Comparison of ENCODE assay signal across 13 cellular contexts in genomic region chr3:196774191-196774820, GRCh38. TPM values are rescaled to one million over a fixed set of nuclear protein-coding genes. Genes with fewer than 3 reads are reported as not detected.
DNase-seq lines count a peak whose midpoint lies in the region; ATAC-seq and TF ChIP-seq lines count a peak whose summit lies in the region.
"Had no signal": no experiment of that assay in that cellular context is flagged by ENCODE, and none has a peak within 500 bp of the region (broad histone marks: within the 10 kb centered on the region; RNA-seq: fewer than 3 reads in every experiment).

No MANE protein-coding gene starts in this region.

- DNase-seq in activated naive CD4-positive, alpha-beta T cell (lab: John Stamatoyannopoulos, UW), result no peak
- no peak for DNase-seq in activated T-helper 2 cell treated with anti-CD3 and anti-CD28 coated beads, Interferon-gamma antibody, Interleukin-2, Interleukin-4, amounts not matched to agents 10 μg/mL and 5 μg/mL and 100 μg/mL, durations not matched to agents 14 hours and 24 hours and 36 hours (ENCODE audit: low spot score)
- DNase-seq in immature natural killer cell (no peak), AML-193 (lab: John Stamatoyannopoulos, UW) (no peak), NCI-H446 (lab: John Stamatoyannopoulos, UW) (no peak), vagina (ENCODE audit: extremely low spot score in 2 of 2) (no peak)
- no peak for DNase-seq in stimulated activated naive B cell treated with anti-CD40 and anti-IgM and Interleukin-4, amounts not matched to agents 10 μg/mL and 1 μg/mL and 100 μg/mL, for 72 hours
- DNase-seq: activated T-cell treated with anti-CD3 and anti-CD28 coated beads, Interleukin-2, amount 50 U/mL, for 4 hours; esophagus squamous epithelium; Karpas-422; RPMI8226 had no signal

- no peaks in the 10 kb centered on the region for H3K27me3 Mint-ChIP-seq in activated naive CD4-positive, alpha-beta T cell treated with anti-CD3 and anti-CD28 coated beads, Interleukin-2, amount 50 U/mL, for 24 hours
- H3K27me3 Mint-ChIP-seq in activated T-helper 2 cell treated with anti-CD3 and anti-CD28 coated beads, Interferon-gamma antibody, Interleukin-2, Interleukin-4, amounts not matched to agents 10 μg/mL and 5 μg/mL and 100 μg/mL, durations not matched to agents 14 hours and 24 hours and 36 hours (ENCODE audit: low read depth), result no peaks in the 10 kb centered on the region
- peaks cover 0 to 3% (median 1%) of the 10 kb centered on the region in 3 donors for H3K27me3 Mint-ChIP-seq in immature natural killer cell (ENCODE audit: low read depth in 3 of 3)
- H3K27me3 Mint-ChIP-seq in stimulated activated naive B cell treated with anti-CD40 and anti-IgM and Interleukin-4, amounts not matched to agents 10 μg/mL and 1 μg/mL and 100 μg/mL, for 72 hours, result no peaks in the 10 kb centered on the region

- intact Hi-C loops in activated T-helper 2 cell treated with anti-CD3 and anti-CD28 coated beads, Interferon-gamma antibody, Interleukin-2, Interleukin-4, amounts not matched to agents 10 μg/mL and 5 μg/mL and 100 μg/mL, durations not matched to agents 14 hours and 24 hours and 36 hours (cut with micrococcal nuclease), result no loop called here
- intact Hi-C loops in vagina (cut with DNase I), result no loop called here

- no peak for TF ChIP-seq POLR2A in vagina (IDR thresholded peaks at IDR 0.05)

- no peaks in the 10 kb centered on the region for H3K9me3 ChIP-seq in vagina
- H3K9me3 ChIP-seq: esophagus squamous epithelium had no signal

- H3K4me3 ChIP-seq in vagina, result no peak overlapping the region
- H3K4me3 ChIP-seq: esophagus squamous epithelium had no signal

- peak; percentile 52 to 54 for ATAC-seq in stimulated activated naive B cell treated with anti-CD40 and anti-IgM and Interleukin-4, amounts not matched to agents 10 μg/mL and 1 μg/mL and 100 μg/mL, for 72 hours (replicated peaks)

- peaks cover 7% of the 10 kb centered on the region for H3K36me3 Mint-ChIP-seq in activated naive CD4-positive, alpha-beta T cell treated with anti-CD3 and anti-CD28 coated beads, Interleukin-2, amount 50 U/mL, for 24 hours
- peaks cover 47% of the 10 kb centered on the region for H3K36me3 Mint-ChIP-seq in activated T-helper 2 cell treated with anti-CD3 and anti-CD28 coated beads, Interferon-gamma antibody, Interleukin-2, Interleukin-4, amounts not matched to agents 10 μg/mL and 5 μg/mL and 100 μg/mL, durations not matched to agents 14 hours and 24 hours and 36 hours (ENCODE audit: low read depth)
- H3K36me3 Mint-ChIP-seq in immature natural killer cell, result no peaks in the 10 kb centered on the region
- peaks cover 21 to 31% of the 10 kb centered on the region in 2 donors for H3K36me3 Mint-ChIP-seq in stimulated activated naive B cell treated with anti-CD40 and anti-IgM and Interleukin-4, amounts not matched to agents 10 μg/mL and 1 μg/mL and 100 μg/mL, for 72 hours

- no peaks in the 10 kb centered on the region for H3K9me3 Mint-ChIP-seq in activated naive CD4-positive, alpha-beta T cell treated with anti-CD3 and anti-CD28 coated beads, Interleukin-2, amount 50 U/mL, for 24 hours
- H3K9me3 Mint-ChIP-seq in activated T-helper 2 cell treated with anti-CD3 and anti-CD28 coated beads, Interferon-gamma antibody, Interleukin-2, Interleukin-4, amounts not matched to agents 10 μg/mL and 5 μg/mL and 100 μg/mL, durations not matched to agents 14 hours and 24 hours and 36 hours, result peaks cover 3% of the 10 kb centered on the region
- no peaks in the 10 kb centered on the region for H3K9me3 Mint-ChIP-seq in immature natural killer cell
- H3K9me3 Mint-ChIP-seq in stimulated activated naive B cell treated with anti-CD40 and anti-IgM and Interleukin-4, amounts not matched to agents 10 μg/mL and 1 μg/mL and 100 μg/mL, for 72 hours, result no peaks in the 10 kb centered on the region
- H3K9me3 Mint-ChIP-seq: activated T-cell treated with anti-CD3 and anti-CD28 coated beads, Interleukin-2, amount 50 U/mL, for 4 hours had no signal

- no peaks in the 10 kb centered on the region for H3K36me3 ChIP-seq in vagina

- peaks cover 50% of the 10 kb centered on the region for H3K4me1 ChIP-seq in vagina

- no peak overlapping the region for H3K27ac ChIP-seq in vagina

- no peak overlapping the region for H3K4me3 Mint-ChIP-seq in activated naive CD4-positive, alpha-beta T cell treated with anti-CD3 and anti-CD28 coated beads, Interleukin-2, amount 50 U/mL, for 24 hours
- no peak overlapping the region for H3K4me3 Mint-ChIP-seq in activated T-helper 2 cell treated with anti-CD3 and anti-CD28 coated beads, Interferon-gamma antibody, Interleukin-2, Interleukin-4, amounts not matched to agents 10 μg/mL and 5 μg/mL and 100 μg/mL, durations not matched to agents 14 hours and 24 hours and 36 hours (ENCODE audit: low read depth)
- H3K4me3 Mint-ChIP-seq in immature natural killer cell, result peak overlapping the region in 2 of 5 donors; percentile 12 to 23
- peak overlapping the region in 1 of 2 donors; percentile 9 for H3K4me3 Mint-ChIP-seq in stimulated activated naive B cell treated with anti-CD40 and anti-IgM and Interleukin-4, amounts not matched to agents 10 μg/mL and 1 μg/mL and 100 μg/mL, for 72 hours
- H3K4me3 Mint-ChIP-seq: activated T-cell treated with anti-CD3 and anti-CD28 coated beads, Interleukin-2, amount 50 U/mL, for 4 hours; neural crest cell had no signal

- H3K27me3 ChIP-seq in vagina, result no peaks in the 10 kb centered on the region
- H3K27me3 ChIP-seq: esophagus squamous epithelium had no signal

- TF ChIP-seq CTCF in vagina (IDR thresholded peaks at IDR 0.05), result no peak

- H3K4me1 Mint-ChIP-seq in activated naive CD4-positive, alpha-beta T cell treated with anti-CD3 and anti-CD28 coated beads, Interleukin-2, amount 50 U/mL, for 24 hours, result peaks cover 84% of the 10 kb centered on the region
- peaks cover 29% of the 10 kb centered on the region for H3K4me1 Mint-ChIP-seq in activated T-helper 2 cell treated with anti-CD3 and anti-CD28 coated beads, Interferon-gamma antibody, Interleukin-2, Interleukin-4, amounts not matched to agents 10 μg/mL and 5 μg/mL and 100 μg/mL, durations not matched to agents 14 hours and 24 hours and 36 hours (ENCODE audit: low read depth)
- H3K4me1 Mint-ChIP-seq in immature natural killer cell, result peaks cover 73 to 89% of the 10 kb centered on the region in 2 donors
- H3K4me1 Mint-ChIP-seq in stimulated activated naive B cell treated with anti-CD40 and anti-IgM and Interleukin-4, amounts not matched to agents 10 μg/mL and 1 μg/mL and 100 μg/mL, for 72 hours, result peaks cover 54 to 80% of the 10 kb centered on the region in 2 donors

- H3K27ac Mint-ChIP-seq in activated naive CD4-positive, alpha-beta T cell treated with anti-CD3 and anti-CD28 coated beads, Interleukin-2, amount 50 U/mL, for 24 hours, result peak overlapping the region; percentile 64
- peak overlapping the region; percentile 13 for H3K27ac Mint-ChIP-seq in activated T-helper 2 cell treated with anti-CD3 and anti-CD28 coated beads, Interferon-gamma antibody, Interleukin-2, Interleukin-4, amounts not matched to agents 10 μg/mL and 5 μg/mL and 100 μg/mL, durations not matched to agents 14 hours and 24 hours and 36 hours
- H3K27ac Mint-ChIP-seq in immature natural killer cell, result peak overlapping the region; percentile 39 to 84 (median 66)
- H3K27ac Mint-ChIP-seq in stimulated activated naive B cell treated with anti-CD40 and anti-IgM and Interleukin-4, amounts not matched to agents 10 μg/mL and 1 μg/mL and 100 μg/mL, for 72 hours, result peak overlapping the region; percentile 10

RNA-seq across cellular contexts. Expression of gene PAK2, which starts 34.6 kb away (rescaled TPM):
- total RNA-seq in activated T-helper 2 cell treated with anti-CD3 and anti-CD28 coated beads, Interferon-gamma antibody, Interleukin-2, Interleukin-4, amounts not matched to agents 10 μg/mL and 5 μg/mL and 100 μg/mL, durations not matched to agents 14 hours and 24 hours and 36 hours, result 103 and 107 TPM in 2 replicates
- 10 to 100 TPM; 20.2 to 34.1 (median 21.7) TPM for polyA plus RNA-seq in immature natural killer cell
- total RNA-seq in vagina, result 41.3 TPM

Comparison
In these comparisons a context has a peak if more than half of its experiments do, and no peak if none do; other contexts are left out.
1. H3K27ac Mint-ChIP-seq: peak in every context shown above with its lines; median percentile 66 in immature natural killer cell; 64 in activated naive CD4-positive, alpha-beta T cell treated with anti-CD3 and anti-CD28 coated beads, Interleukin-2, amount 50 U/mL, for 24 hours; 13 in activated T-helper 2 cell treated with anti-CD3 and anti-CD28 coated beads, Interferon-gamma antibody, Interleukin-2, Interleukin-4, amounts not matched to agents 10 μg/mL and 5 μg/mL and 100 μg/mL, durations not matched to agents 14 hours and 24 hours and 36 hours; 10 in stimulated activated naive B cell treated with anti-CD40 and anti-IgM and Interleukin-4, amounts not matched to agents 10 μg/mL and 1 μg/mL and 100 μg/mL, for 72 hours.